In genomic region chr3:127762077-127762786, GRCh38 we compare ENCODE assay signal across 8 cellular contexts.
DNase-seq lines count a peak whose midpoint lies in the region; ATAC-seq, FAIRE-seq and TF ChIP-seq lines count a peak whose summit lies in the region.

No MANE protein-coding gene starts in this region.

- WGBS in upper lobe of left lung, 2 donors: 17 to 20% methylated on average over 15 of the region's 15 CpGs
- WGBS in adrenal gland, 4 donors: 47 to 59% (median 54%) methylated on average over 13 to 15 of the region's 15 CpGs

- peak; percentile 97 for FAIRE-seq in GM12892 (lab: Jason Lieb, UNC)

- TF ChIP-seq POLR2A in GM12892 (IDR thresholded peaks at IDR 0.05; ENCODE audit: low read depth, low read length) (peak; percentile 65), upper lobe of left lung (IDR thresholded peaks at IDR 0.05) (peak in 1 of 4 donors; percentile 17), adrenal gland (IDR thresholded peaks at IDR 0.05) (no peak)

- intact Hi-C loops in adrenal gland (cut with DNase I): no loop called here

- H3K4me3 ChIP-seq in upper lobe of left lung (peak overlapping the region in 3 of 4 donors; percentile 14 to 38 (median 34)), adrenal gland (no peak overlapping the region)

- H3K9me3 ChIP-seq in upper lobe of left lung: no peaks in the 10 kb centered on the region
- no peaks in the 10 kb centered on the region for H3K9me3 ChIP-seq in adrenal gland (replicated peaks in 1 of 3)

- H3K27ac ChIP-seq in upper lobe of left lung (peak overlapping the region; percentile 77 to 90 (median 81)), adrenal gland (no peak overlapping the region)

- H3K4me1 ChIP-seq in upper lobe of left lung (peaks cover 34 to 42% (median 36%) of the 10 kb centered on the region in 4 donors), adrenal gland (replicated peaks in 1 of 2) (peaks cover 0 to 9% of the 10 kb centered on the region in 2 donors)

- no peak for TF ChIP-seq CTCF in upper lobe of left lung (IDR thresholded peaks at IDR 0.05)
- no peak for TF ChIP-seq CTCF in adrenal gland (IDR thresholded peaks at IDR 0.05)

- H3K36me3 ChIP-seq in upper lobe of left lung (no peaks in the 10 kb centered on the region), adrenal gland (replicated peaks in 1 of 2) (no peaks in the 10 kb centered on the region)

- TF ChIP-seq EP300 in upper lobe of left lung (IDR thresholded peaks at IDR 0.05): peak in 1 of 4 donors; percentile 80

- DNase-seq in GM12892 (ENCODE audit: insufficient read length) (no peak), NCI-H187 (lab: John Stamatoyannopoulos, UW) (peak; percentile 43 to 50), hippocampal formation (lab: John Stamatoyannopoulos, UW) (peak; percentile 37 to 39), upper lobe of left lung (peak in 1 of 2 donors; percentile 86), adrenal gland (no peak), foreskin melanocyte (no peak), NCI-H146 (lab: John Stamatoyannopoulos, UW) (no peak)

- H3K27me3 ChIP-seq in upper lobe of left lung: no peaks in the 10 kb centered on the region
- H3K27me3 ChIP-seq in adrenal gland: no peaks in the 10 kb centered on the region

- peak; percentile 64 for ATAC-seq in GM21723 (IDR thresholded peaks at IDR 0.05; ENCODE audit: unreplicated experiment)
- peak; percentile 41 to 84 for ATAC-seq in upper lobe of left lung (ENCODE audit: low FRiP score in 2 of 2)

Comparison
In these comparisons a context has a peak if more than half of its experiments do, and no peak if none do; other contexts are left out.
1. DNase-seq: peak in NCI-H187 (2 of 2) and hippocampal formation (2 of 2); none in GM12892 (single experiment), adrenal gland (0 of 7), foreskin melanocyte (single experiment) and NCI-H146 (single experiment).
2. H3K27ac ChIP-seq: peak in upper lobe of left lung (4 of 4); none in adrenal gland (0 of 5).
3. H3K4me3 ChIP-seq: peak in upper lobe of left lung (3 of 4); none in adrenal gland (0 of 4).